1 cellular context compared by ENCODE assay signal in the genomic region with DNA sequence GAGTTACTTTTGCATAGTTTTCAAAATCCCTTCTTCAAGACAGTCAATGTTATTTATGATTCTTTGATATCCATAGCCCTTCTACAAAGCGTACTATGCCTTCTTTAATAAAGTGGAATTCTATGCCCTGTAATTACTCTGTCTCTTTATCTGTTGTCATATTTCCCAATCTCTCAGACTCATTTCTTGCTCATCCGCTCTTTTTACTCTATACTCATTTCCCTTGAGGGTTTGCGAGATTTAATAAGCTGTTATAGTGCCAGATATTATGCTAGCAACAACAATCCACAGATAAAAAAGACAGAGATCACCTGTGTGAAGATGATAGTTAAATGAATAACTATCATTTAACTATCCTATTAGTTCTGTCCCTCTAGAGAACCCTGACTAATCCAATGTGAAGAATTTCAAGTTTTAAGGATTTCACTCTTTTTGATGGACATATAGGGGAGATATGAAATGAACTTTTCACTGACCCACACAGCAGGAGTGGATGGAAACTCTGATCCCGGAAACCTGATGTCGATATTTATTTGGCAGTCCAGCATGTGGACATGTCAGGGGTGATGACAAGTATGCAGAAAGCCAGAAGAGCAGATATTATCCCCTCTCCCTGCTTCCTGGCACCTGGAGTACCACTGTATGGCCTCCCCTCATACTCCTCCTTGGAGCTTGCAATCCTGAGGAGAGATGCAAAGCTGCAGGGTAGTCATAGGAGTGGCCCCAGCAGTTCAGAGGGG.
TF ChIP-seq lines count a peak whose summit lies in the region.

No MANE protein-coding gene starts in this region.

TF ChIP-seq in PFSK-1, 5 proteins besides CTCF, POLR2A, EP300 and RAD21:
- no peak for TF ChIP-seq TAF1 (IDR thresholded peaks at IDR 0.05; ENCODE audit: borderline replicate concordance, insufficient read depth, low read length)
- TF ChIP-seq POLR2AphosphoS5 (IDR thresholded peaks at IDR 0.05; ENCODE audit: low read depth, low read length), result 0 out of 2 replicates have a peak, but pooled peaks have one; percentile 28
- peak in 1 of 2 experiments; percentile 49; a peak in 1 of 4 replicates for TF ChIP-seq REST (IDR thresholded peaks at IDR 0.05; ENCODE audit: insufficient read depth in 1 of 2, low read depth in 2 of 2, low read length in 2 of 2)
- TF ChIP-seq FOXP2 (optimal IDR thresholded peaks at IDR 0.05; ENCODE audit: borderline replicate concordance, extremely low read depth, extremely low read length, insufficient read depth), result peak; percentile 43
